ENCODE assay signal across 11 cellular contexts in genomic region chr11:18939314-18939713, GRCh38. TPM values are rescaled to one million over a fixed set of nuclear protein-coding genes. Genes with fewer than 3 reads are reported as not detected.
"Had no signal": no experiment of that assay in that cellular context is flagged by ENCODE, and none has a peak within 500 bp of the region (broad histone marks: within the 10 kb centered on the region; RNA-seq: fewer than 3 reads in every experiment).

MRGPRX1 (minus strand) TSS chr11:18939414; CDS start chr11:18934784, 4,630 bp downstream.

- H3K27ac ChIP-seq: HL-60 had no signal

- DNase-seq: H7, HFFc6, KBM-7 had no signal

- H2AFZ ChIP-seq: GM23338 had no signal

- FAIRE-seq: HepG2 had no signal

- H3K4me1 ChIP-seq: HAP-1 had no signal

- H3K9me3 ChIP-seq: HAP-1 had no signal

- H3K4me2 ChIP-seq: GM23338 had no signal

- H3K36me3 ChIP-seq: HAP-1 had no signal

- H3K4me3 ChIP-seq: GM23338, HAP-1 had no signal

- ATAC-seq: GM23338, HCT116, HepG2 had no signal

RNA-seq across cellular contexts. Expression of gene MRGPRX1, which starts in this region (rescaled TPM):
- total RNA-seq: GM23338, H4, H7, HepG2, HFFc6, HT1080 had no signal
- polyA plus RNA-seq: GM23338, HepG2, IgD-negative memory B cell had no signal
